In genomic region chr15:90132437-90132836, GRCh38 we compare ENCODE assay signal across 36 cellular contexts.
"Had no signal": no experiment of that assay in that cellular context is flagged by ENCODE, and none has a peak within 500 bp of the region (broad histone marks: within the 10 kb centered on the region; RNA-seq: fewer than 3 reads in every experiment).

No MANE protein-coding gene starts in this region.

- H3K36me3 Mint-ChIP-seq: activated CD8-positive, alpha-beta memory T cell treated with anti-CD3 and anti-CD28 coated beads, Interleukin-2, amount 10 ng/mL, durations not matched to agents 7 days and 5 days; activated naive CD4-positive, alpha-beta T cell treated with anti-CD3 and anti-CD28 coated beads, Interleukin-2, amount 50 U/mL, for 72 hours; activated naive CD8-positive, alpha-beta T cell treated with anti-CD3 and anti-CD28 coated beads for 36 hours had no signal

- H3K27me3 Mint-ChIP-seq: activated naive CD8-positive, alpha-beta T cell treated with anti-CD3 and anti-CD28 coated beads for 36 hours; activated T-cell treated with anti-CD3 and anti-CD28 coated beads, Interleukin-2, amount 50 U/mL, for 24 hours had no signal

- FAIRE-seq: astrocyte, TTC549 had no signal

- H3K36me3 ChIP-seq: adrenal gland, brain microvascular endothelial cell, breast epithelium had no signal

- H3K27ac ChIP-seq: adrenal gland, body of pancreas, brain microvascular endothelial cell, breast epithelium, VCaP had no signal

- H3K4me1 ChIP-seq: adrenal gland, body of pancreas, breast epithelium had no signal

- H3K9me3 Mint-ChIP-seq: activated CD4-positive, alpha-beta memory T cell treated with anti-CD3 and anti-CD28 coated beads, Interleukin-2, amount 10 ng/mL, durations not matched to agents 7 days and 5 days; activated CD4-positive, alpha-beta T cell treated with anti-CD3 and anti-CD28 coated beads, Interleukin-2, amount 10 ng/mL, durations not matched to agents 7 days and 5 days; activated naive CD4-positive, alpha-beta T cell treated with anti-CD3 and anti-CD28 coated beads, Interleukin-2, amount 50 U/mL, for 72 hours; activated naive CD8-positive, alpha-beta T cell treated with anti-CD3 and anti-CD28 coated beads for 36 hours; activated T-cell treated with anti-CD3 and anti-CD28 coated beads, Interleukin-2, amount 50 U/mL, for 24 hours; activated T-helper 2 cell treated with anti-CD3 and anti-CD28 coated beads, Interferon-gamma antibody, Interleukin-2, Interleukin-4, amounts not matched to agents 10 μg/mL and 5 μg/mL and 100 μg/mL, durations not matched to agents 14 hours and 24 hours and 36 hours; T-helper 2 cell treated with Interferon-gamma antibody and Interleukin-4, amounts not matched to agents 5 μg/mL and 100 μg/mL, for 36 hours had no signal

- H3K4me1 Mint-ChIP-seq: activated CD4-positive, alpha-beta T cell treated with anti-CD3 and anti-CD28 coated beads for 36 hours; activated CD4-positive, alpha-beta T cell treated with anti-CD3 and anti-CD28 coated beads, Interleukin-2, amount 10 ng/mL, durations not matched to agents 7 days and 5 days; activated naive CD8-positive, alpha-beta T cell treated with anti-CD3 and anti-CD28 coated beads for 36 hours had no signal

- H3K9me3 ChIP-seq: adrenal gland, body of pancreas, breast epithelium had no signal

- H3K27ac Mint-ChIP-seq: activated CD4-positive, alpha-beta memory T cell treated with anti-CD3 and anti-CD28 coated beads, Interleukin-2, amount 10 ng/mL, durations not matched to agents 7 days and 5 days; activated CD4-positive, alpha-beta T cell treated with anti-CD3 and anti-CD28 coated beads for 36 hours; activated CD4-positive, alpha-beta T cell treated with anti-CD3 and anti-CD28 coated beads, Interleukin-2, amount 10 ng/mL, durations not matched to agents 7 days and 5 days; activated CD8-positive, alpha-beta memory T cell treated with anti-CD3 and anti-CD28 coated beads, Interleukin-2, amount 10 ng/mL, durations not matched to agents 7 days and 5 days; activated CD8-positive, alpha-beta T cell treated with anti-CD3 and anti-CD28 coated beads, Interleukin-2, amount 10 ng/mL, durations not matched to agents 7 days and 5 days; activated naive CD4-positive, alpha-beta T cell treated with anti-CD3 and anti-CD28 coated beads, Interleukin-2, amount 50 U/mL, for 72 hours; activated naive CD8-positive, alpha-beta T cell treated with anti-CD3 and anti-CD28 coated beads for 36 hours; activated T-cell treated with anti-CD3 and anti-CD28 coated beads, Interleukin-2, amount 50 U/mL, for 24 hours; activated T-helper 2 cell treated with anti-CD3 and anti-CD28 coated beads, Interferon-gamma antibody, Interleukin-2, Interleukin-4, amounts not matched to agents 10 μg/mL and 5 μg/mL and 100 μg/mL, durations not matched to agents 14 hours and 24 hours and 36 hours; T-helper 1 cell treated with Interleukin-12 subunit alpha and Interleukin-12 subunit beta and Interleukin-4 antibody, amounts not matched to agents 30 μg/mL and 1 μg/mL, for 36 hours; T-helper 2 cell treated with Interferon-gamma antibody and Interleukin-4, amounts not matched to agents 5 μg/mL and 100 μg/mL, for 36 hours had no signal

- H3K27me3 ChIP-seq: adrenal gland, body of pancreas, brain microvascular endothelial cell, breast epithelium had no signal

- H3K4me3 ChIP-seq: adrenal gland, body of pancreas, breast epithelium had no signal

- DNase-seq: activated CD4-positive, alpha-beta memory T cell treated with anti-CD3 and anti-CD28 coated beads, Interleukin-2, amount 10 ng/mL, durations not matched to agents 7 days and 5 days; activated CD4-positive, alpha-beta T cell treated with anti-CD3 and anti-CD28 coated beads for 1 hour; activated CD4-positive, alpha-beta T cell treated with anti-CD3 and anti-CD28 coated beads for 36 hours; activated CD4-positive, alpha-beta T cell treated with anti-CD3 and anti-CD28 coated beads for 48 hours; activated CD4-positive, alpha-beta T cell treated with anti-CD3 and anti-CD28 coated beads, Interleukin-2, amount 10 ng/mL, durations not matched to agents 7 days and 5 days; activated CD4-positive, alpha-beta T cell treated with anti-CD3 and anti-CD28 coated beads, Interleukin-2, amount 50 U/mL, for 48 hours; activated CD4-positive, CD25-positive, alpha-beta regulatory T cell; activated CD8-positive, alpha-beta memory T cell treated with anti-CD3 and anti-CD28 coated beads for 24 hours; activated CD8-positive, alpha-beta memory T cell treated with anti-CD3 and anti-CD28 coated beads, Interleukin-2, amount 10 ng/mL, durations not matched to agents 7 days and 5 days; activated CD8-positive, alpha-beta memory T cell treated with anti-CD3 and anti-CD28 coated beads, Interleukin-2, amount 50 U/mL, for 48 hours; activated CD8-positive, alpha-beta T cell treated with anti-CD3 and anti-CD28 coated beads, Interleukin-2, amount 10 ng/mL, durations not matched to agents 7 days and 5 days; activated effector memory CD4-positive, alpha-beta T cell treated with Interleukin-2 at 50 U/mL for 16 hours; activated gamma-delta T cell; activated naive CD4-positive, alpha-beta T cell treated with anti-CD3 and anti-CD28 coated beads, Interleukin-2, amount 50 U/mL, for 16 hours; activated naive CD4-positive, alpha-beta T cell treated with Interleukin-2 at 50 U/mL for 16 hours; activated naive CD8-positive, alpha-beta T cell treated with anti-CD3 and anti-CD28 coated beads for 36 hours; activated T-cell treated with anti-CD3 and anti-CD28 coated beads, Interleukin-2, amount 50 U/mL, for 24 hours; activated T-cell treated with anti-CD3 and anti-CD28 coated beads, Interleukin-2, amount 50 U/mL, for 48 hours; adrenal gland; amniotic stem cell; aorta; body of pancreas; brain microvascular endothelial cell; central memory CD4-positive, alpha-beta T cell; T-helper 1 cell; T-helper 2 cell; T-helper 9 cell had no signal

- ATAC-seq: activated CD4-positive, alpha-beta T cell treated with anti-CD3 and anti-CD28 coated beads for 36 hours; activated CD4-positive, CD25-positive, alpha-beta regulatory T cell treated with anti-CD3 and anti-CD28 coated beads, Interleukin-2, amount 50 U/mL, for 24 hours; activated CD8-positive, alpha-beta memory T cell treated with anti-CD3 and anti-CD28 coated beads, Interleukin-2, amount 10 ng/mL, durations not matched to agents 7 days and 5 days; activated CD8-positive, alpha-beta T cell treated with anti-CD3 and anti-CD28 coated beads, Interleukin-2, amount 10 ng/mL, durations not matched to agents 7 days and 5 days; activated naive CD4-positive, alpha-beta T cell treated with anti-CD3 and anti-CD28 coated beads, Interleukin-2, amount 50 U/mL, for 72 hours; body of pancreas had no signal

- H3K4me3 Mint-ChIP-seq: activated CD4-positive, alpha-beta memory T cell treated with anti-CD3 and anti-CD28 coated beads, Interleukin-2, amount 10 ng/mL, durations not matched to agents 7 days and 5 days; activated CD4-positive, alpha-beta T cell treated with anti-CD3 and anti-CD28 coated beads for 36 hours; activated CD4-positive, alpha-beta T cell treated with anti-CD3 and anti-CD28 coated beads, Interleukin-2, amount 10 ng/mL, durations not matched to agents 7 days and 5 days; activated CD8-positive, alpha-beta memory T cell treated with anti-CD3 and anti-CD28 coated beads, Interleukin-2, amount 10 ng/mL, durations not matched to agents 7 days and 5 days; activated CD8-positive, alpha-beta T cell treated with anti-CD3 and anti-CD28 coated beads, Interleukin-2, amount 10 ng/mL, durations not matched to agents 7 days and 5 days; activated naive CD8-positive, alpha-beta T cell treated with anti-CD3 and anti-CD28 coated beads for 36 hours; activated T-cell treated with anti-CD3 and anti-CD28 coated beads, Interleukin-2, amount 50 U/mL, for 24 hours; T-helper 1 cell treated with Interleukin-12 subunit alpha and Interleukin-12 subunit beta and Interleukin-4 antibody, amounts not matched to agents 30 μg/mL and 1 μg/mL, for 36 hours; T-helper 2 cell treated with Interferon-gamma antibody and Interleukin-4, amounts not matched to agents 5 μg/mL and 100 μg/mL, for 36 hours had no signal
